In genomic region chr10:132487241-132488135, GRCh38 we compare ENCODE assay signal across 2 cellular contexts.
TF ChIP-seq lines count a peak whose summit lies in the region.

No MANE protein-coding gene starts in this region.

TF ChIP-seq in GM23338, 12 proteins besides CTCF, POLR2A, EP300 and RAD21:
- TF ChIP-seq, protein P1, sequence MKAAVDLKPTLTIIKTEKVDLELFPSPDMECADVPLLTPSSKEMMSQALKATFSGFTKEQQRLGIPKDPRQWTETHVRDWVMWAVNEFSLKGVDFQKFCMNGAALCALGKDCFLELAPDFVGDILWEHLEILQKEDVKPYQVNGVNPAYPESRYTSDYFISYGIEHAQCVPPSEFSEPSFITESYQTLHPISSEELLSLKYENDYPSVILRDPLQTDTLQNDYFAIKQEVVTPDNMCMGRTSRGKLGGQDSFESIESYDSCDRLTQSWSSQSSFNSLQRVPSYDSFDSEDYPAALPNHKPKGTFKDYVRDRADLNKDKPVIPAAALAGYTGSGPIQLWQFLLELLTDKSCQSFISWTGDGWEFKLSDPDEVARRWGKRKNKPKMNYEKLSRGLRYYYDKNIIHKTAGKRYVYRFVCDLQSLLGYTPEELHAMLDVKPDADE (IDR thresholded peaks at IDR 0.05), result no peak
- TF ChIP-seq NANOG (IDR thresholded peaks at IDR 0.05; ENCODE audit: borderline replicate concordance) (no peak), EZH2 (IDR thresholded peaks at IDR 0.05; ENCODE audit: low read depth, unreplicated experiment) (no peak), ZNF114 (CRISPR knock-in tag; IDR thresholded peaks at IDR 0.05) (no peak), EZH2phosphoT487 (IDR thresholded peaks at IDR 0.05; ENCODE audit: unreplicated experiment) (no peak), CREB1 (CRISPR knock-in tag; IDR thresholded peaks at IDR 0.05; ENCODE audit: low read depth) (no peak), STAT1 (IDR thresholded peaks at IDR 0.05; ENCODE audit: unreplicated experiment) (no peak), ZNF331 (CRISPR knock-in tag; IDR thresholded peaks at IDR 0.05; ENCODE audit: low read depth) (no peak), POLR2AphosphoS5 (IDR thresholded peaks at IDR 0.05; ENCODE audit: low read depth) (no peak), JUNB (IDR thresholded peaks at IDR 0.05; ENCODE audit: unreplicated experiment) (no peak)
- TF ChIP-seq, protein P2, sequence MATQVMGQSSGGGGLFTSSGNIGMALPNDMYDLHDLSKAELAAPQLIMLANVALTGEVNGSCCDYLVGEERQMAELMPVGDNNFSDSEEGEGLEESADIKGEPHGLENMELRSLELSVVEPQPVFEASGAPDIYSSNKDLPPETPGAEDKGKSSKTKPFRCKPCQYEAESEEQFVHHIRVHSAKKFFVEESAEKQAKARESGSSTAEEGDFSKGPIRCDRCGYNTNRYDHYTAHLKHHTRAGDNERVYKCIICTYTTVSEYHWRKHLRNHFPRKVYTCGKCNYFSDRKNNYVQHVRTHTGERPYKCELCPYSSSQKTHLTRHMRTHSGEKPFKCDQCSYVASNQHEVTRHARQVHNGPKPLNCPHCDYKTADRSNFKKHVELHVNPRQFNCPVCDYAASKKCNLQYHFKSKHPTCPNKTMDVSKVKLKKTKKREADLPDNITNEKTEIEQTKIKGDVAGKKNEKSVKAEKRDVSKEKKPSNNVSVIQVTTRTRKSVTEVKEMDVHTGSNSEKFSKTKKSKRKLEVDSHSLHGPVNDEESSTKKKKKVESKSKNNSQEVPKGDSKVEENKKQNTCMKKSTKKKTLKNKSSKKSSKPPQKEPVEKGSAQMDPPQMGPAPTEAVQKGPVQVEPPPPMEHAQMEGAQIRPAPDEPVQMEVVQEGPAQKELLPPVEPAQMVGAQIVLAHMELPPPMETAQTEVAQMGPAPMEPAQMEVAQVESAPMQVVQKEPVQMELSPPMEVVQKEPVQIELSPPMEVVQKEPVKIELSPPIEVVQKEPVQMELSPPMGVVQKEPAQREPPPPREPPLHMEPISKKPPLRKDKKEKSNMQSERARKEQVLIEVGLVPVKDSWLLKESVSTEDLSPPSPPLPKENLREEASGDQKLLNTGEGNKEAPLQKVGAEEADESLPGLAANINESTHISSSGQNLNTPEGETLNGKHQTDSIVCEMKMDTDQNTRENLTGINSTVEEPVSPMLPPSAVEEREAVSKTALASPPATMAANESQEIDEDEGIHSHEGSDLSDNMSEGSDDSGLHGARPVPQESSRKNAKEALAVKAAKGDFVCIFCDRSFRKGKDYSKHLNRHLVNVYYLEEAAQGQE (IDR thresholded peaks at IDR 0.05; ENCODE audit: unreplicated experiment), result no peak
- TF ChIP-seq, protein P3, sequence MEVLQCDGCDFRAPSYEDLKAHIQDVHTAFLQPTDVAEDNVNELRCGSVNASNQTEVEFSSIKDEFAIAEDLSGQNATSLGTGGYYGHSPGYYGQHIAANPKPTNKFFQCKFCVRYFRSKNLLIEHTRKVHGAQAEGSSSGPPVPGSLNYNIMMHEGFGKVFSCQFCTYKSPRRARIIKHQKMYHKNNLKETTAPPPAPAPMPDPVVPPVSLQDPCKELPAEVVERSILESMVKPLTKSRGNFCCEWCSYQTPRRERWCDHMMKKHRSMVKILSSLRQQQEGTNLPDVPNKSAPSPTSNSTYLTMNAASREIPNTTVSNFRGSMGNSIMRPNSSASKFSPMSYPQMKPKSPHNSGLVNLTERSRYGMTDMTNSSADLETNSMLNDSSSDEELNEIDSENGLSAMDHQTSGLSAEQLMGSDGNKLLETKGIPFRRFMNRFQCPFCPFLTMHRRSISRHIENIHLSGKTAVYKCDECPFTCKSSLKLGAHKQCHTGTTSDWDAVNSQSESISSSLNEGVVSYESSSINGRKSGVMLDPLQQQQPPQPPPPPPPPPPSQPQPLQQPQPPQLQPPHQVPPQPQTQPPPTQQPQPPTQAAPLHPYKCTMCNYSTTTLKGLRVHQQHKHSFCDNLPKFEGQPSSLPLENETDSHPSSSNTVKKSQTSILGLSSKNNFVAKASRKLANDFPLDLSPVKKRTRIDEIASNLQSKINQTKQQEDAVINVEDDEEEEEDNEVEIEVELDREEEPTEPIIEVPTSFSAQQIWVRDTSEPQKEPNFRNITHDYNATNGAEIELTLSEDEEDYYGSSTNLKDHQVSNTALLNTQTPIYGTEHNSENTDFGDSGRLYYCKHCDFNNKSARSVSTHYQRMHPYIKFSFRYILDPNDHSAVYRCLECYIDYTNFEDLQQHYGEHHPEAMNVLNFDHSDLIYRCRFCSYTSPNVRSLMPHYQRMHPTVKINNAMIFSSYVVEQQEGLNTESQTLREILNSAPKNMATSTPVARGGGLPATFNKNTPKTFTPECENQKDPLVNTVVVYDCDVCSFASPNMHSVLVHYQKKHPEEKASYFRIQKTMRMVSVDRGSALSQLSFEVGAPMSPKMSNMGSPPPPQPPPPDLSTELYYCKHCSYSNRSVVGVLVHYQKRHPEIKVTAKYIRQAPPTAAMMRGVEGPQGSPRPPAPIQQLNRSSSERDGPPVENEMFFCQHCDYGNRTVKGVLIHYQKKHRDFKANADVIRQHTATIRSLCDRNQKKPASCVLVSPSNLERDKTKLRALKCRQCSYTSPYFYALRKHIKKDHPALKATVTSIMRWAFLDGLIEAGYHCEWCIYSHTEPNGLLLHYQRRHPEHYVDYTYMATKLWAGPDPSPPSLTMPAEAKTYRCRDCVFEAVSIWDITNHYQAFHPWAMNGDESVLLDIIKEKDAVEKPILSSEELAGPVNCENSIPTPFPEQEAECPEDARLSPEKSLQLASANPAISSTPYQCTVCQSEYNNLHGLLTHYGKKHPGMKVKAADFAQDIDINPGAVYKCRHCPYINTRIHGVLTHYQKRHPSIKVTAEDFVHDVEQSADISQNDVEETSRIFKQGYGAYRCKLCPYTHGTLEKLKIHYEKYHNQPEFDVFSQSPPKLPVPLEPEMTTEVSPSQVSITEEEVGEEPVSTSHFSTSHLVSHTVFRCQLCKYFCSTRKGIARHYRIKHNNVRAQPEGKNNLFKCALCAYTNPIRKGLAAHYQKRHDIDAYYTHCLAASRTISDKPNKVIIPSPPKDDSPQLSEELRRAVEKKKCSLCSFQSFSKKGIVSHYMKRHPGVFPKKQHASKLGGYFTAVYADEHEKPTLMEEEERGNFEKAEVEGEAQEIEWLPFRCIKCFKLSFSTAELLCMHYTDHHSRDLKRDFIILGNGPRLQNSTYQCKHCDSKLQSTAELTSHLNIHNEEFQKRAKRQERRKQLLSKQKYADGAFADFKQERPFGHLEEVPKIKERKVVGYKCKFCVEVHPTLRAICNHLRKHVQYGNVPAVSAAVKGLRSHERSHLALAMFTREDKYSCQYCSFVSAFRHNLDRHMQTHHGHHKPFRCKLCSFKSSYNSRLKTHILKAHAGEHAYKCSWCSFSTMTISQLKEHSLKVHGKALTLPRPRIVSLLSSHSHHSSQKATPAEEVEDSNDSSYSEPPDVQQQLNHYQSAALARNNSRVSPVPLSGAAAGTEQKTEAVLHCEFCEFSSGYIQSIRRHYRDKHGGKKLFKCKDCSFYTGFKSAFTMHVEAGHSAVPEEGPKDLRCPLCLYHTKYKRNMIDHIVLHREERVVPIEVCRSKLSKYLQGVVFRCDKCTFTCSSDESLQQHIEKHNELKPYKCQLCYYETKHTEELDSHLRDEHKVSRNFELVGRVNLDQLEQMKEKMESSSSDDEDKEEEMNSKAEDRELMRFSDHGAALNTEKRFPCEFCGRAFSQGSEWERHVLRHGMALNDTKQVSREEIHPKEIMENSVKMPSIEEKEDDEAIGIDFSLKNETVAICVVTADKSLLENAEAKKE (CRISPR knock-in tag; IDR thresholded peaks at IDR 0.05), result no peak
TF ChIP-seq in GM23338: peak in this region for 0.

TF ChIP-seq in HEK293, 187 proteins besides CTCF, POLR2A, EP300 and RAD21 (continued from another document):
- peak; percentile 51 for TF ChIP-seq ZIC2 (tag by site-specific recombination; IDR thresholded peaks at IDR 0.05)
- TF ChIP-seq, protein P4, sequence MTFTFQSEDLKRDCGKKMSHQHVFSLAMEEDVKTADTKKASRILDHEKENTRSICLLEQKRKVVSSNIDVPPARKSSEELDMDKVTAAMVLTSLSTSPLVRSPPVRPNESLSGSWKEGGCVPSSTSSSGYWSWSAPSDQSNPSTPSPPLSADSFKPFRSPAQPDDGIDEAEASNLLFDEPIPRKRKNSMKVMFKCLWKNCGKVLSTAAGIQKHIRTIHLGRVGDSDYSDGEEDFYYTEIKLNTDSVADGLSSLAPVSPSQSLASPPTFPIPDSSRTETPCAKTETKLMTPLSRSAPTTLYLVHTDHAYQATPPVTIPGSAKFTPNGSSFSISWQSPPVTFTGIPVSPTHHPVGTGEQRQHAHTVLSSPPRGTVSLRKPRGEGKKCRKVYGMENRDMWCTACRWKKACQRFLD (tag by site-specific recombination; IDR thresholded peaks at IDR 0.05), result no peak
